Comparison of ENCODE assay signal across 18 cellular contexts in genomic region chr12:86662464-86662863, GRCh38.
A peak's percentile ranks its signal among the peaks of the same experiment; 100 is the strongest.
DNase-seq lines count a peak whose midpoint lies in the region; TF ChIP-seq lines count a peak whose summit lies in the region.
"Had no signal": no experiment of that assay in that cellular context is flagged by ENCODE, and none has a peak within 500 bp of the region (broad histone marks: within the 10 kb centered on the region; RNA-seq: fewer than 3 reads in every experiment).

No MANE protein-coding gene starts in this region.

- DNase-seq in NCI-H1105 treated with DMSO at 0.1 percent for 48 hours (lab: John Stamatoyannopoulos, UW), result peak; percentile 38
- no peak for DNase-seq in NCI-H1105 (lab: John Stamatoyannopoulos, UW)
- DNase-seq in NCI-H524 (lab: John Stamatoyannopoulos, UW), result peak; percentile 8 to 79
- DNase-seq in epithelial cell of esophagus (ENCODE audit: low read depth), result peak; percentile 29
- no peak for DNase-seq in activated naive CD4-positive, alpha-beta T cell treated with Interleukin-2 at 50 U/mL for 16 hours
- no peak for DNase-seq in posterior cingulate gyrus
- DNase-seq in CD8-positive, alpha-beta memory T cell, result no peak
- DNase-seq: CD4-positive, alpha-beta memory T cell; COR-L47; DMS153; DMS79; GDM1; HCEC 1CT had no signal

- H3K4me3 Mint-ChIP-seq in CD8-positive, alpha-beta memory T cell, result no peak overlapping the region
- H3K4me3 Mint-ChIP-seq: CD14-positive monocyte; CD4-positive, alpha-beta memory T cell; GM23338 had no signal

- CTCF ChIA-PET in CD8-positive, alpha-beta memory T cell (lab: Charles Lee), result no interaction called here

- no peaks in the 10 kb centered on the region for H3K27me3 ChIP-seq in CD8-positive, alpha-beta memory T cell (ENCODE audit: insufficient read depth, low read length, poor library complexity, severe bottlenecking)
- H3K27me3 ChIP-seq: BLaER1 had no signal

- POLR2A ChIA-PET in CD8-positive, alpha-beta memory T cell (lab: Charles Lee), result no interaction called here

- H3K9me3 Mint-ChIP-seq in CD8-positive, alpha-beta memory T cell, result peaks cover 2 to 24% (median 13%) of the 10 kb centered on the region in 5 donors
- H3K9me3 Mint-ChIP-seq: GM23338 had no signal

- H3K4me1 Mint-ChIP-seq in CD8-positive, alpha-beta memory T cell, result no peaks in the 10 kb centered on the region
- H3K4me1 Mint-ChIP-seq: CD14-positive monocyte; CD4-positive, alpha-beta memory T cell; GM23338 had no signal

- no peak overlapping the region for H3K4me3 ChIP-seq in epithelial cell of esophagus (ENCODE audit: low read length)
- no peak overlapping the region for H3K4me3 ChIP-seq in CD8-positive, alpha-beta memory T cell (ENCODE audit: low read length)
- H3K4me3 ChIP-seq: BLaER1, GM23338 had no signal

- no peak overlapping the region for H3K27ac ChIP-seq in CD8-positive, alpha-beta memory T cell (ENCODE audit: low read depth, low read length)
- H3K27ac ChIP-seq: 22Rv1, BLaER1, HL-60 had no signal

- no peaks in the 10 kb centered on the region for H3K27me3 Mint-ChIP-seq in CD8-positive, alpha-beta memory T cell
- H3K27me3 Mint-ChIP-seq: CD4-positive, alpha-beta memory T cell had no signal

- no peaks in the 10 kb centered on the region for H3K9me3 ChIP-seq in CD8-positive, alpha-beta memory T cell (ENCODE audit: low read length)
- H3K9me3 ChIP-seq: BLaER1 had no signal

- TF ChIP-seq CTCF in epithelial cell of esophagus (IDR thresholded peaks at IDR 0.05; ENCODE audit: insufficient read depth, low read depth, low read length, missing control alignments), result no peak

- intact Hi-C loops in posterior cingulate gyrus (cut with DNase I), result no loop called here

- H3K36me3 ChIP-seq in CD8-positive, alpha-beta memory T cell (ENCODE audit: insufficient read depth, low read length), result no peaks in the 10 kb centered on the region
- H3K36me3 ChIP-seq: BLaER1 had no signal

- H3K36me3 Mint-ChIP-seq in CD8-positive, alpha-beta memory T cell, result no peaks in the 10 kb centered on the region
- H3K36me3 Mint-ChIP-seq: CD14-positive monocyte; CD4-positive, alpha-beta memory T cell had no signal

- no peaks in the 10 kb centered on the region for H3K4me1 ChIP-seq in CD8-positive, alpha-beta memory T cell (ENCODE audit: insufficient read depth, low read length)
- H3K4me1 ChIP-seq: BLaER1 had no signal

- no peak overlapping the region for H3K27ac Mint-ChIP-seq in CD8-positive, alpha-beta memory T cell
- H3K27ac Mint-ChIP-seq: CD4-positive, alpha-beta memory T cell; GM23338 had no signal

Comparison
In these comparisons a context has a peak if more than half of its experiments do, and no peak if none do; other contexts are left out.
1. DNase-seq: peak in NCI-H1105 treated with DMSO at 0.1 percent for 48 hours (single experiment), NCI-H524 (2 of 2) and epithelial cell of esophagus (single experiment); none in NCI-H1105 (single experiment), activated naive CD4-positive, alpha-beta T cell treated with Interleukin-2 at 50 U/mL for 16 hours (single experiment), posterior cingulate gyrus (0 of 10) and CD8-positive, alpha-beta memory T cell (0 of 5).